2 cellular contexts compared by ENCODE assay signal in genomic region chr17:27284811-27285415, GRCh38.
TF ChIP-seq lines count a peak whose summit lies in the region.

No MANE protein-coding gene starts in this region.

TF ChIP-seq in HEK293, 187 proteins besides CTCF, POLR2A, EP300 and RAD21:
- peak; percentile 79 for TF ChIP-seq PRDM10 (tag by site-specific recombination; IDR thresholded peaks at IDR 0.05)
- TF ChIP-seq HOXD13 (CRISPR knock-in tag; IDR thresholded peaks at IDR 0.05; ENCODE audit: borderline replicate concordance): no peak

TF ChIP-seq in H1, 55 proteins besides CTCF, POLR2A, EP300 and RAD21:
- TF ChIP-seq ZNF274 (IDR thresholded peaks at IDR 0.05; ENCODE audit: borderline replicate concordance, extremely low read depth, low read length): no peak
- no peak for TF ChIP-seq CHD1 (IDR thresholded peaks at IDR 0.05; ENCODE audit: low read depth, low read length)
- no peak for TF ChIP-seq TAF1 (IDR thresholded peaks at IDR 0.05; ENCODE audit: low read depth, low read length)
- TF ChIP-seq CTBP2 (IDR thresholded peaks at IDR 0.05; ENCODE audit: borderline replicate concordance, insufficient read depth, insufficient read length, low read length): no peak
- no peak for TF ChIP-seq CHD2 (IDR thresholded peaks at IDR 0.05; ENCODE audit: low read length)
- no peak for TF ChIP-seq EZH2 (IDR thresholded peaks at IDR 0.05; ENCODE audit: low read depth, low read length, severe bottlenecking)
- no peak for TF ChIP-seq TBP (IDR thresholded peaks at IDR 0.05; ENCODE audit: low read depth, low read length)
- no peak for TF ChIP-seq MAX (IDR thresholded peaks at IDR 0.05)
- no peak for TF ChIP-seq YY1 (IDR thresholded peaks at IDR 0.05; ENCODE audit: low read depth, low read length)
- TF ChIP-seq SIN3A (conservative IDR thresholded peaks at IDR 0.05 in 1 of 2, IDR thresholded peaks at IDR 0.05 in 1 of 2; ENCODE audit: low read depth in 1 of 2, low read length in 2 of 2): no peak
